ENCODE assay signal across 22 cellular contexts in the genomic region with DNA sequence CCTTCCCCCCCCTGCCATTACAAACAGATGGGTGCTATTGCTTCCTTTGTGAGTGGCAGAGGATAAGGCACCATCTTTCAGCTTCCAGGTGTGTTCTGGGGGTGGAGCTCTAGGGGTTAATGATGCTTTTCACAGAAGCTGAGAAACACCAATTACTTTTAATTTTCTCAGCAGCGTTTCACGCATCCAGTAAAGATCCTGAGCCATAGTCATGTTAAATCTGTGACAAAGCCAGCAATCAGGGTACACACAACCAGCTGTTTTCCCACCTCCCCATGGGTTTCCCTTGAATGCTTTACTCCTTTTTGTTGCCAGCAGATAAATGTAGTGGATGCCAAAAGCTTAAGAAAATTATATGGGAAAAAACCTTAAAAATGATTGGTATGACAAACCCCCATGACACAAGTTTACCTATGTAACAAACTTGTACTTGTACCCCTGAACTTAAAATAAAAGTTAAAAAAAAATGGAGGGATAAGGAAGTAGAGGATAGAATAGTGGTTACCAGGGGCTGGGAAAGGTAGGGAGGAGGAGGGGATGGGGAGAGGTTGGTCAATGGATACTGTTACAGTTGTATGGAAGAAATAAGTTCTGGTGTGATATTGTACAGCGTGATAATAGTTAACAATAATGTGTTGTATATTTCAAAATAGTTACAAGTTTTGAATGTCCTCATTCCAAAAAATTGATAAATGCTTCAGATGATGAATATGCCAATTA.
A peak's percentile ranks its signal among the peaks of the same experiment; 100 is the strongest.
DNase-seq lines count a peak whose midpoint lies in the region; ATAC-seq and TF ChIP-seq lines count a peak whose summit lies in the region.
"Had no signal": no experiment of that assay in that cellular context is flagged by ENCODE, and none has a peak within 500 bp of the region (broad histone marks: within the 10 kb centered on the region; RNA-seq: fewer than 3 reads in every experiment).

No MANE protein-coding gene starts in this region.

- H3K9me3 ChIP-seq in NT2/D1 (ENCODE audit: insufficient read depth, low read length): peaks cover 17% of the 10 kb centered on the region; the same call in 1 of the 2 replicates
- H3K9me3 ChIP-seq in iPS DF 6.9 (ENCODE audit: control insufficient read depth, insufficient read depth, low read length): no peaks in the 10 kb centered on the region

- ATAC-seq in GM23338 (peak; percentile 87), GM21529 (IDR thresholded peaks at IDR 0.05; ENCODE audit: unreplicated experiment) (no peak), GM21381 (IDR thresholded peaks at IDR 0.05; ENCODE audit: unreplicated experiment) (no peak)
- ATAC-seq: Right ventricle myocardium inferior, SK-N-SH treated with all-trans-retinoic acid at 6 μM for 48 hours had no signal

- H3K27ac Mint-ChIP-seq in GM23338: peak overlapping the region; percentile 6
- H3K27ac Mint-ChIP-seq: CD4-positive, alpha-beta memory T cell had no signal

- peak overlapping the region; percentile 29 for H3K4me2 ChIP-seq in GM23338
- H3K4me2 ChIP-seq: PC-9 had no signal

- H3K36me3 Mint-ChIP-seq in GM23338 (ENCODE audit: low read depth): peaks cover 48% of the 10 kb centered on the region
- H3K36me3 Mint-ChIP-seq: CD4-positive, alpha-beta memory T cell had no signal

- no peak for TF ChIP-seq CTCF in GM23338 (conservative IDR thresholded peaks at IDR 0.05; ENCODE audit: low read depth in 2 of 2)

- H3K4me3 Mint-ChIP-seq in GM23338: peak overlapping the region; percentile 5; the same call in 2 of the 3 replicates
- H3K4me3 Mint-ChIP-seq: CD4-positive, alpha-beta memory T cell had no signal

- H3K4me1 Mint-ChIP-seq in GM23338: peaks cover 33% of the 10 kb centered on the region

- DNase-seq in COR-L47 (lab: John Stamatoyannopoulos, UW): peak; percentile 63
- peak; percentile 79 for DNase-seq in GM23338 (ENCODE audit: low spot score)
- DNase-seq in NT2/D1 (ENCODE audit: low read depth, low spot score): peak; percentile 60
- DNase-seq in iPS DF 6.9 (ENCODE audit: low read depth, low spot score): peak; percentile 48
- no peak for DNase-seq in stimulated activated naive CD4-positive, alpha-beta T cell (lab: John Stamatoyannopoulos, UW)
- no peak for DNase-seq in T-helper 9 cell
- DNase-seq: C1 segment of cervical spinal cord; Caco-2; CD4-positive, alpha-beta memory T cell; IMR-90; KG1; MG63; NCI-H1694 treated with DMSO at 0.1 percent for 48 hours; NCI-H2171 treated with DMSO at 0.1 percent for 48 hours; NCI-H345; NCI-H524 treated with DMSO at 0.1 percent for 48 hours; PC-9; SJCRH30 had no signal

- H3K4me3 ChIP-seq in GM23338: no peak overlapping the region
- H3K4me3 ChIP-seq in NT2/D1 (ENCODE audit: insufficient read length, low read depth): no peak overlapping the region
- no peak overlapping the region for H3K4me3 ChIP-seq in iPS DF 6.9 (ENCODE audit: low read length)
- H3K4me3 ChIP-seq: MG63, PC-9, SJCRH30 had no signal

- no peaks in the 10 kb centered on the region for H3K27me3 ChIP-seq in GM23338 (ENCODE audit: insufficient read depth)
- H3K27me3 ChIP-seq in NT2/D1 (ENCODE audit: insufficient read depth, insufficient read length): no peaks in the 10 kb centered on the region
- H3K27me3 ChIP-seq in iPS DF 6.9 (ENCODE audit: control insufficient read depth, insufficient read depth, low read length): no peaks in the 10 kb centered on the region

- H3K27ac ChIP-seq in GM23338 (ENCODE audit: low read depth): peak overlapping the region; percentile 65; the same call in 1 of the 2 replicates
- H3K27ac ChIP-seq in iPS DF 6.9 (ENCODE audit: low read length): no peak overlapping the region
- H3K27ac ChIP-seq: PC-9, SJCRH30 had no signal

- H3K9me2 ChIP-seq in GM23338 (ENCODE audit: insufficient read depth): 0 out of 2 replicates have a peak, but pooled peaks cover 6% of the 10 kb centered on the region

- no peak overlapping the region for H3K9ac ChIP-seq in NT2/D1 (ENCODE audit: insufficient read length, low read depth)

- no peak overlapping the region for H2AFZ ChIP-seq in GM23338
- H2AFZ ChIP-seq: PC-9 had no signal

- peaks cover 24% of the 10 kb centered on the region for H3K9me3 Mint-ChIP-seq in GM23338

- no CpG with 5 or more reads among the region's 3 CpGs for WGBS in iPS DF 6.9 (ENCODE audit: insufficient coverage, insufficient read length)

- H3K36me3 ChIP-seq in GM23338 (ENCODE audit: insufficient read depth) (peaks cover 8% of the 10 kb centered on the region; the same call in 1 of the 2 replicates), NT2/D1 (ENCODE audit: insufficient read depth, insufficient read length, low read length) (no peaks in the 10 kb centered on the region), iPS DF 6.9 (ENCODE audit: control insufficient read depth, insufficient read depth, low read length) (0 out of 2 replicates have a peak, but pooled peaks cover 2% of the 10 kb centered on the region)
- H3K36me3 ChIP-seq: MG63, SJCRH30 had no signal

- no peaks in the 10 kb centered on the region for H3K79me2 ChIP-seq in GM23338 (replicated peaks; ENCODE audit: insufficient read depth)

- peaks cover 29% of the 10 kb centered on the region for H3K4me1 ChIP-seq in GM23338 (ENCODE audit: insufficient read depth)
- H3K4me1 ChIP-seq in NT2/D1 (ENCODE audit: insufficient read depth, insufficient read length): peaks cover 3% of the 10 kb centered on the region
- H3K4me1 ChIP-seq in iPS DF 6.9 (ENCODE audit: control insufficient read depth, insufficient read depth, low read length): peaks cover 3% of the 10 kb centered on the region
- H3K4me1 ChIP-seq: Caco-2, SJCRH30 had no signal

- H4K20me1 ChIP-seq in GM23338 (replicated peaks; ENCODE audit: insufficient read depth): no peaks in the 10 kb centered on the region

- H3F3A ChIP-seq in GM23338 (replicated peaks; ENCODE audit: low read depth): no peaks in the 10 kb centered on the region

- H3K27me3 Mint-ChIP-seq in GM23338 (ENCODE audit: insufficient read depth, low read depth, poor library complexity): peaks cover 1% of the 10 kb centered on the region

TF ChIP-seq in GM23338, 12 proteins besides CTCF, POLR2A, EP300 and RAD21:
- TF ChIP-seq, protein P1, sequence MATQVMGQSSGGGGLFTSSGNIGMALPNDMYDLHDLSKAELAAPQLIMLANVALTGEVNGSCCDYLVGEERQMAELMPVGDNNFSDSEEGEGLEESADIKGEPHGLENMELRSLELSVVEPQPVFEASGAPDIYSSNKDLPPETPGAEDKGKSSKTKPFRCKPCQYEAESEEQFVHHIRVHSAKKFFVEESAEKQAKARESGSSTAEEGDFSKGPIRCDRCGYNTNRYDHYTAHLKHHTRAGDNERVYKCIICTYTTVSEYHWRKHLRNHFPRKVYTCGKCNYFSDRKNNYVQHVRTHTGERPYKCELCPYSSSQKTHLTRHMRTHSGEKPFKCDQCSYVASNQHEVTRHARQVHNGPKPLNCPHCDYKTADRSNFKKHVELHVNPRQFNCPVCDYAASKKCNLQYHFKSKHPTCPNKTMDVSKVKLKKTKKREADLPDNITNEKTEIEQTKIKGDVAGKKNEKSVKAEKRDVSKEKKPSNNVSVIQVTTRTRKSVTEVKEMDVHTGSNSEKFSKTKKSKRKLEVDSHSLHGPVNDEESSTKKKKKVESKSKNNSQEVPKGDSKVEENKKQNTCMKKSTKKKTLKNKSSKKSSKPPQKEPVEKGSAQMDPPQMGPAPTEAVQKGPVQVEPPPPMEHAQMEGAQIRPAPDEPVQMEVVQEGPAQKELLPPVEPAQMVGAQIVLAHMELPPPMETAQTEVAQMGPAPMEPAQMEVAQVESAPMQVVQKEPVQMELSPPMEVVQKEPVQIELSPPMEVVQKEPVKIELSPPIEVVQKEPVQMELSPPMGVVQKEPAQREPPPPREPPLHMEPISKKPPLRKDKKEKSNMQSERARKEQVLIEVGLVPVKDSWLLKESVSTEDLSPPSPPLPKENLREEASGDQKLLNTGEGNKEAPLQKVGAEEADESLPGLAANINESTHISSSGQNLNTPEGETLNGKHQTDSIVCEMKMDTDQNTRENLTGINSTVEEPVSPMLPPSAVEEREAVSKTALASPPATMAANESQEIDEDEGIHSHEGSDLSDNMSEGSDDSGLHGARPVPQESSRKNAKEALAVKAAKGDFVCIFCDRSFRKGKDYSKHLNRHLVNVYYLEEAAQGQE (IDR thresholded peaks at IDR 0.05; ENCODE audit: unreplicated experiment): no peak
- TF ChIP-seq NANOG (IDR thresholded peaks at IDR 0.05; ENCODE audit: borderline replicate concordance): peak; percentile 65

Comparison
In these comparisons a context has a peak if more than half of its experiments do, and no peak if none do; other contexts are left out.
1. DNase-seq: peak in COR-L47 (single experiment), GM23338 (single experiment), NT2/D1 (single experiment) and iPS DF 6.9 (single experiment); none in stimulated activated naive CD4-positive, alpha-beta T cell (0 of 6) and T-helper 9 cell (single experiment).